In the genomic region with DNA sequence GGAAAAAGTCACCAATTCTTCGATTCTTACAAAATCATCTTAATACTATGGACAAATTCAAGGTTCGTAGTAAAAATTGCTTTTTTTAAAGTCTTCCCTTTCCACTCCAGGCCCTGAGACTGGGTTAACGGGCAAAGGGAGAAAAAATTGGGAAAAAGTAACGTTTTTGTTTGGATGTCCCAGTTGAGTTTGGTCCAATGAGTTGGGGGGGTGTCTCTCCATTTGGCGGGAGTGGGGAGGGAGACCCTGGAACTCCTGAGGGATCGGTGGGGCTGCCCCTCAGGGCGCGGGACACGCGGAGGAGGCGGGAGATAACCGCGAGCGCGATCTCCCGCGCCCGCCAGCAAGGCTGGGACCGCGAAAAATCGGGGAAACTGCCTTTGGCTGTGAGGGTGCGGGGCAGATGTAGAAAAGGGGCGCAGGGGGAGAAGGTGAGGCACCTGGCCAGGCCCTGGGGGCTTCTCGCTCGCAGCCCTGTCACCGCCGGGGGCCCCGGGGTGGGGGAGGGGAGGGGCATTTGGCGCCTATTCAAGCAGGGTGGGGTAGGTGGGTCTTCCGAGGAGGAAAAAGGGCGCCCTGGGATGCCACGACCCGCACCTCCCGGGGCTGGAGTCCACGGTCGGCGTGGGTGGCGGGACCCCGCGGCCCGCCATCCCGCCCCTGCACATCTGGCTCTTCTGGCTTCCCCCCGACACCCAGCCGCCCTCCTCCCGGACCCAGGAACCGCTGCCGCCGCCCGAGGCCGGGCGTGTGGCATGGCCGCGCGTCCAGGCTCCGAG, we compare ENCODE assay signal across 8 cellular contexts. TPM values are rescaled to one million over a fixed set of nuclear protein-coding genes. Genes with fewer than 3 reads are reported as not detected.
DNase-seq lines count a peak whose midpoint lies in the region; ATAC-seq, FAIRE-seq and TF ChIP-seq lines count a peak whose summit lies in the region.

No MANE protein-coding gene starts in this region.

- TF ChIP-seq CTCF in fibroblast of mammary gland (conservative IDR thresholded peaks at IDR 0.05; ENCODE audit: control insufficient read depth, insufficient read depth, low read depth, low read length) (no peak), pancreas (IDR thresholded peaks at IDR 0.05) (no peak)

- intact Hi-C loops in pancreas (cut with DNase I) = no loop called here

- no peak overlapping the region for H3K27ac ChIP-seq in pancreas

- no peaks in the 10 kb centered on the region for H3K36me3 ChIP-seq in pancreas

- H3K27me3 ChIP-seq in pancreas = no peaks in the 10 kb centered on the region

- H3K27me3 Mint-ChIP-seq in T-helper 17 cell = no peaks in the 10 kb centered on the region

- 10 to 16% methylated on average over 40 to 55 of the region's 55 CpGs for WGBS in pancreas, 2 donors

- no peak overlapping the region for H3K27ac Mint-ChIP-seq in T-helper 17 cell

- H3K36me3 Mint-ChIP-seq in T-helper 17 cell (ENCODE audit: low read depth) = peaks cover 5% of the 10 kb centered on the region

- peaks cover 40% of the 10 kb centered on the region for H3K4me1 Mint-ChIP-seq in T-helper 17 cell

- H3K4me3 Mint-ChIP-seq in T-helper 17 cell = peak overlapping the region; percentile 88

- FAIRE-seq in pancreas (lab: Jason Lieb, UNC) = no peak

- peaks cover 8 to 16% (median 11%) of the 10 kb centered on the region in 3 donors for H3K4me1 ChIP-seq in pancreas

- DNase-seq in DMS 273 (lab: John Stamatoyannopoulos, UW; ENCODE audit: unreplicated experiment) (peak; percentile 67), DMS 273 treated with DMSO at 0.1 percent for 48 hours (lab: John Stamatoyannopoulos, UW) (no peak), T-helper 17 cell (peak in 1 of 3 donors; percentile 12), fibroblast of mammary gland (ENCODE audit: low read depth) (no peak), pancreas (peak in 5 of 6 donors; percentile 20 to 84 (median 54)), kidney glomerular epithelial cell (lab: John Stamatoyannopoulos, UW) (no peak), Ammon's horn (ENCODE audit: low spot score) (no peak)

- ATAC-seq in HG02852 (IDR thresholded peaks at IDR 0.05; ENCODE audit: unreplicated experiment) (peak; percentile 1), T-helper 17 cell (no peak), pancreas (no peak)

- H3K9me3 ChIP-seq in T-helper 17 cell (ENCODE audit: control insufficient read depth, low read length, poor library complexity, severe bottlenecking) (no peaks in the 10 kb centered on the region), pancreas (no peaks in the 10 kb centered on the region)

- H3K4me3 ChIP-seq in fibroblast of mammary gland (ENCODE audit: control insufficient read depth, low read depth, low read length) = peak overlapping the region; percentile 92
- H3K4me3 ChIP-seq in pancreas = peak overlapping the region; percentile 58 to 93 (median 68)

RNA-seq across cellular contexts. Expression of a gene that starts 0.7 kb away (rescaled TPM):
- total RNA-seq in T-helper 17 cell (1 to 10 TPM; 4.5 to 5.9 TPM), pancreas (1 to 10 TPM in 4 of 6 donors, under 1 TPM in 2; 0.87 to 3.2 (median 1.5) TPM)
- polyA plus RNA-seq in pancreas = 1 to 10 TPM in 1 of 2 donors, under 1 TPM in 1; 0.57 to 2.5 TPM

RNA-seq across cellular contexts. Expression of a gene that starts 20.3 kb away (rescaled TPM):
- 10 to 100 TPM in 1 of 2 donors, 1 to 10 TPM in 1; 9.5 to 14.8 TPM for total RNA-seq in T-helper 17 cell
- total RNA-seq in pancreas = 1 to 10 TPM; 4.8 to 9.9 (median 7.3) TPM
- polyA plus RNA-seq in pancreas = 1 to 10 TPM; 4.4 to 8.5 TPM

Comparison
In these comparisons a context has a peak if more than half of its experiments do, and no peak if none do; other contexts are left out.
1. DNase-seq: peak in DMS 273 (single experiment) and pancreas (5 of 6); none in DMS 273 treated with DMSO at 0.1 percent for 48 hours (single experiment), fibroblast of mammary gland (single experiment), kidney glomerular epithelial cell (single experiment) and Ammon's horn (single experiment).